36 cellular contexts compared by ENCODE assay signal in the genomic region with DNA sequence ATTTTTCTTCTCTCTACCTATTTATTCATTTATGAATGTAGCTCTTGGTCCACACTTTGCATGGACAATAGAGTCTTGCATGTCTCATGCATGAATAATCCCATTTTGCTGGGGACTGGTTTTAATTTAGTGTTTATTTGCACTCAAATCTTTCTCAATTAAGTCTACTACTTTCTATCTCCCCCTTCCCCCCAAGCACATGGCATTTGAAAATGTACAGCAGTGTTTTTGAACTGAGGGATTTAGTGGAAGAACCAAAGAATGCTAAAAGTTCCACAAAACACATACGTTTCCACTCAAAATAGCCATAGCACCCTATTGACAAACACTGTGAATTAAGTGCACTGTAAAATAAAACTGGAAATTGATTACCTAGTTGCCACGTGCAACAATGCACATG.
"Had no signal": no experiment of that assay in that cellular context is flagged by ENCODE, and none has a peak within 500 bp of the region (broad histone marks: within the 10 kb centered on the region; RNA-seq: fewer than 3 reads in every experiment).

No MANE protein-coding gene starts in this region.

- H3K27me3 Mint-ChIP-seq: activated B cell treated with CpG ODN at 0.5 μM for 24 hours; activated CD4-positive, alpha-beta memory T cell treated with anti-CD3 and anti-CD28 coated beads for 36 hours; activated CD4-positive, alpha-beta T cell treated with anti-CD3 and anti-CD28 coated beads, Interleukin-2, amount 10 ng/mL, durations not matched to agents 24 days and 14 days; activated CD8-positive, alpha-beta T cell treated with anti-CD3 and anti-CD28 coated beads for 36 hours; activated naive CD4-positive, alpha-beta T cell treated with anti-CD3 and anti-CD28 coated beads, Interleukin-2, amount 10 ng/mL, durations not matched to agents 7 days and 5 days; activated naive CD8-positive, alpha-beta T cell treated with anti-CD3 and anti-CD28 coated beads for 36 hours; activated T-helper 17 cell treated with anti-CD3 and anti-CD28 coated beads, Interleukin-2, amount 50 U/mL, for 72 hours had no signal

- H3K36me3 Mint-ChIP-seq: activated CD4-positive, alpha-beta memory T cell treated with anti-CD3 and anti-CD28 coated beads for 36 hours; activated naive CD4-positive, alpha-beta T cell treated with anti-CD3 and anti-CD28 coated beads, Interleukin-2, amount 10 ng/mL, durations not matched to agents 7 days and 5 days; activated naive CD4-positive, alpha-beta T cell treated with anti-CD3 and anti-CD28 coated beads, Interleukin-2, amount 50 U/mL, for 72 hours; activated naive CD8-positive, alpha-beta T cell treated with anti-CD3 and anti-CD28 coated beads for 36 hours had no signal

- ATAC-seq: activated CD8-positive, alpha-beta T cell treated with anti-CD3 and anti-CD28 coated beads for 36 hours; activated naive CD4-positive, alpha-beta T cell treated with anti-CD3 and anti-CD28 coated beads, Interleukin-2, amount 50 U/mL, for 72 hours; activated T-cell treated with anti-CD3 and anti-CD28 coated beads, Interleukin-2, amount 50 U/mL, for 4 hours; activated T-cell treated with anti-CD3 and anti-CD28 coated beads, Interleukin-2, amount 50 U/mL, for 72 hours; activated T-helper 17 cell treated with anti-CD3 and anti-CD28 coated beads, Interleukin-2, amount 50 U/mL, for 72 hours; body of pancreas had no signal

- DNase-seq: activated B cell treated with CpG ODN at 0.5 μM for 24 hours; activated CD4-positive, alpha-beta memory T cell treated with anti-CD3 and anti-CD28 coated beads for 36 hours; activated CD4-positive, alpha-beta T cell treated with anti-CD3 and anti-CD28 coated beads for 4 hours; activated CD4-positive, alpha-beta T cell treated with anti-CD3 and anti-CD28 coated beads, Interleukin-2, amount 10 ng/mL, durations not matched to agents 24 days and 14 days; activated CD4-positive, alpha-beta T cell treated with anti-CD3 and anti-CD28 coated beads, Interleukin-2, amount 50 U/mL, for 1 hour; activated CD4-positive, alpha-beta T cell treated with anti-CD3 and anti-CD28 coated beads, Interleukin-2, amount 50 U/mL, for 4 hours; activated CD4-positive, CD25-positive, alpha-beta regulatory T cell treated with anti-CD3 and anti-CD28 coated beads, Interleukin-2, amount 50 U/mL, for 72 hours; activated CD8-positive, alpha-beta memory T cell treated with anti-CD3 and anti-CD28 coated beads, Interleukin-2, amount 50 U/mL, for 4 hours; activated CD8-positive, alpha-beta T cell treated with anti-CD3 and anti-CD28 coated beads for 36 hours; activated effector memory CD4-positive, alpha-beta T cell treated with anti-CD3 and anti-CD28 coated beads, Interleukin-2, amount 50 U/mL, for 16 hours; activated gamma-delta T cell treated with Interleukin-2 at 50 U/mL for 16 hours; activated naive CD4-positive, alpha-beta T cell; activated naive CD4-positive, alpha-beta T cell treated with anti-CD3 and anti-CD28 coated beads, Interleukin-2, amount 10 ng/mL, durations not matched to agents 7 days and 5 days; activated naive CD8-positive, alpha-beta T cell treated with anti-CD3 and anti-CD28 coated beads for 36 hours; activated T-cell treated with anti-CD3 and anti-CD28 coated beads for 4 hours; activated T-cell treated with anti-CD3 and anti-CD28 coated beads, Interleukin-2, amount 50 U/mL, for 1 hour; activated T-cell treated with anti-CD3 and anti-CD28 coated beads, Interleukin-2, amount 50 U/mL, for 4 hours; activated T-cell treated with anti-CD3 and anti-CD28 coated beads, Interleukin-2, amount 50 U/mL, for 72 hours; adrenal gland; amniotic stem cell; aorta; body of pancreas; brain microvascular endothelial cell; central memory CD4-positive, alpha-beta T cell; T-helper 1 cell; T-helper 2 cell; T-helper 9 cell had no signal

- H3K27ac ChIP-seq: adrenal gland, body of pancreas, brain microvascular endothelial cell, breast epithelium, VCaP had no signal

- H3K9me3 Mint-ChIP-seq: activated B cell treated with CpG ODN at 0.5 μM for 24 hours; activated CD4-positive, alpha-beta T cell treated with anti-CD3 and anti-CD28 coated beads, Interleukin-2, amount 10 ng/mL, durations not matched to agents 24 days and 14 days; activated CD8-positive, alpha-beta T cell treated with anti-CD3 and anti-CD28 coated beads for 36 hours; activated T-cell treated with anti-CD3 and anti-CD28 coated beads, Interleukin-2, amount 50 U/mL, for 4 hours; activated T-helper 1 cell treated with anti-CD3 and anti-CD28 coated beads, Interleukin-12 subunit alpha, Interleukin-12 subunit beta, Interleukin-2, Interleukin-4 antibody, amounts not matched to agents 30 ng/mL and 10 ng/mL and 1 ng/mL, durations not matched to agents 14 hours and 24 hours and 36 hours; T-helper 1 cell treated with Interleukin-12 subunit alpha and Interleukin-12 subunit beta and Interleukin-4 antibody, amounts not matched to agents 30 μg/mL and 1 μg/mL, for 36 hours; T-helper 2 cell treated with Interferon-gamma antibody and Interleukin-4, amounts not matched to agents 5 μg/mL and 100 μg/mL, for 36 hours had no signal

- FAIRE-seq: astrocyte, TTC549 had no signal

- H3K4me1 Mint-ChIP-seq: activated B cell treated with CpG ODN at 0.5 μM for 24 hours; activated CD4-positive, alpha-beta T cell treated with anti-CD3 and anti-CD28 coated beads, Interleukin-2, amount 10 ng/mL, durations not matched to agents 24 days and 14 days; activated naive CD4-positive, alpha-beta T cell treated with anti-CD3 and anti-CD28 coated beads, Interleukin-2, amount 10 ng/mL, durations not matched to agents 7 days and 5 days; activated naive CD8-positive, alpha-beta T cell treated with anti-CD3 and anti-CD28 coated beads for 36 hours; activated T-helper 17 cell treated with anti-CD3 and anti-CD28 coated beads, Interleukin-2, amount 50 U/mL, for 72 hours had no signal

- H3K27me3 ChIP-seq: adrenal gland, body of pancreas, brain microvascular endothelial cell, breast epithelium had no signal

- H3K9me3 ChIP-seq: adrenal gland, body of pancreas, breast epithelium had no signal

- H3K36me3 ChIP-seq: adrenal gland, brain microvascular endothelial cell, breast epithelium had no signal

- H3K4me3 ChIP-seq: adrenal gland, body of pancreas, breast epithelium had no signal

- H3K4me1 ChIP-seq: adrenal gland, body of pancreas, breast epithelium had no signal

- H3K27ac Mint-ChIP-seq: activated B cell treated with CpG ODN at 0.5 μM for 24 hours; activated CD4-positive, alpha-beta memory T cell treated with anti-CD3 and anti-CD28 coated beads for 36 hours; activated CD4-positive, alpha-beta T cell treated with anti-CD3 and anti-CD28 coated beads, Interleukin-2, amount 10 ng/mL, durations not matched to agents 24 days and 14 days; activated CD8-positive, alpha-beta T cell treated with anti-CD3 and anti-CD28 coated beads for 36 hours; activated naive CD4-positive, alpha-beta T cell treated with anti-CD3 and anti-CD28 coated beads, Interleukin-2, amount 10 ng/mL, durations not matched to agents 7 days and 5 days; activated naive CD4-positive, alpha-beta T cell treated with anti-CD3 and anti-CD28 coated beads, Interleukin-2, amount 50 U/mL, for 72 hours; activated naive CD8-positive, alpha-beta T cell treated with anti-CD3 and anti-CD28 coated beads for 36 hours; activated T-cell treated with anti-CD3 and anti-CD28 coated beads, Interleukin-2, amount 50 U/mL, for 72 hours; activated T-helper 1 cell treated with anti-CD3 and anti-CD28 coated beads, Interleukin-12 subunit alpha, Interleukin-12 subunit beta, Interleukin-2, Interleukin-4 antibody, amounts not matched to agents 30 ng/mL and 10 ng/mL and 1 ng/mL, durations not matched to agents 14 hours and 24 hours and 36 hours; activated T-helper 17 cell treated with anti-CD3 and anti-CD28 coated beads, Interleukin-2, amount 50 U/mL, for 72 hours; T-helper 1 cell treated with Interleukin-12 subunit alpha and Interleukin-12 subunit beta and Interleukin-4 antibody, amounts not matched to agents 30 μg/mL and 1 μg/mL, for 36 hours; T-helper 2 cell treated with Interferon-gamma antibody and Interleukin-4, amounts not matched to agents 5 μg/mL and 100 μg/mL, for 36 hours had no signal

- H3K4me3 Mint-ChIP-seq: activated B cell treated with CpG ODN at 0.5 μM for 24 hours; activated CD4-positive, alpha-beta memory T cell treated with anti-CD3 and anti-CD28 coated beads for 36 hours; activated CD4-positive, alpha-beta T cell treated with anti-CD3 and anti-CD28 coated beads, Interleukin-2, amount 10 ng/mL, durations not matched to agents 24 days and 14 days; activated CD8-positive, alpha-beta T cell treated with anti-CD3 and anti-CD28 coated beads for 36 hours; activated naive CD4-positive, alpha-beta T cell treated with anti-CD3 and anti-CD28 coated beads, Interleukin-2, amount 10 ng/mL, durations not matched to agents 7 days and 5 days; activated naive CD8-positive, alpha-beta T cell treated with anti-CD3 and anti-CD28 coated beads for 36 hours; activated T-cell treated with anti-CD3 and anti-CD28 coated beads, Interleukin-2, amount 50 U/mL, for 4 hours; activated T-cell treated with anti-CD3 and anti-CD28 coated beads, Interleukin-2, amount 50 U/mL, for 72 hours; activated T-helper 1 cell treated with anti-CD3 and anti-CD28 coated beads, Interleukin-12 subunit alpha, Interleukin-12 subunit beta, Interleukin-2, Interleukin-4 antibody, amounts not matched to agents 30 ng/mL and 10 ng/mL and 1 ng/mL, durations not matched to agents 14 hours and 24 hours and 36 hours; activated T-helper 17 cell treated with anti-CD3 and anti-CD28 coated beads, Interleukin-2, amount 50 U/mL, for 72 hours; T-helper 1 cell treated with Interleukin-12 subunit alpha and Interleukin-12 subunit beta and Interleukin-4 antibody, amounts not matched to agents 30 μg/mL and 1 μg/mL, for 36 hours; T-helper 2 cell treated with Interferon-gamma antibody and Interleukin-4, amounts not matched to agents 5 μg/mL and 100 μg/mL, for 36 hours had no signal
